ENCODE assay signal across 8 cellular contexts in genomic region chr19:55657004-55657747, GRCh38. TPM values are rescaled to one million over a fixed set of nuclear protein-coding genes. Genes with fewer than 3 reads are reported as not detected.
A peak's percentile ranks its signal among the peaks of the same experiment; 100 is the strongest.
DNase-seq lines count a peak whose midpoint lies in the region; ATAC-seq, FAIRE-seq and TF ChIP-seq lines count a peak whose summit lies in the region.

No MANE protein-coding gene starts in this region.

- H4K8ac ChIP-seq in trophoblast cell (ENCODE audit: low read depth, low read length) = no peak overlapping the region

- H4K91ac ChIP-seq in trophoblast cell (ENCODE audit: low read depth, low read length) = no peak overlapping the region

- peak overlapping the region; percentile 72 to 85 for H3K4me3 ChIP-seq in Panc1 (ENCODE audit: low read depth in 2 of 2, low read length in 2 of 2)
- peak overlapping the region; percentile 66 for H3K4me3 ChIP-seq in endocrine pancreas (ENCODE audit: control insufficient read depth, insufficient read depth, low read length)
- no peak overlapping the region for H3K4me3 ChIP-seq in trophoblast cell (ENCODE audit: low read depth, low read length)

- no peak overlapping the region for H2BK5ac ChIP-seq in trophoblast cell (ENCODE audit: low read depth, low read length, poor library complexity)

- H3K4ac ChIP-seq in trophoblast cell (ENCODE audit: low read depth, low read length) = peak overlapping the region; percentile 99

- intact Hi-C loops in Panc1 (cut with micrococcal nuclease; ENCODE audit: unreplicated experiment) = no loop called here

- DNase-seq in GM12891 (ENCODE audit: insufficient read length, low spot score) (no peak), Panc1 (ENCODE audit: low read depth, low spot score) (no peak), trophoblast cell (no peak), GM13977 (ENCODE audit: low spot score) (no peak), OCI-M2 (lab: John Stamatoyannopoulos, UW; ENCODE audit: unreplicated experiment) (no peak)
- DNase-seq in activated CD8-positive, alpha-beta memory T cell treated with anti-CD3 and anti-CD28 coated beads for 24 hours = no peak

- H2BK12ac ChIP-seq in trophoblast cell (ENCODE audit: low read length) = no peak overlapping the region

- H2AK5ac ChIP-seq in trophoblast cell (ENCODE audit: low read length) = no peak overlapping the region

- no peak overlapping the region for H3K14ac ChIP-seq in trophoblast cell (ENCODE audit: low read length)

- H3K27me3 ChIP-seq in Panc1 (ENCODE audit: control insufficient read depth, insufficient read depth, low read length) = no peaks in the 10 kb centered on the region
- H3K27me3 ChIP-seq in endocrine pancreas (ENCODE audit: control insufficient read depth, insufficient read depth, low read length) = no peaks in the 10 kb centered on the region
- no peaks in the 10 kb centered on the region for H3K27me3 ChIP-seq in trophoblast cell (ENCODE audit: insufficient read depth, low read length)

- H3K4me1 ChIP-seq in Panc1 (ENCODE audit: control insufficient read depth, insufficient read depth, low read length) = peaks cover 36% of the 10 kb centered on the region
- peaks cover 17% of the 10 kb centered on the region for H3K4me1 ChIP-seq in endocrine pancreas (ENCODE audit: control insufficient read depth, insufficient read depth, low read length)
- peaks cover 3 to 10% of the 10 kb centered on the region in 2 experiments for H3K4me1 ChIP-seq in trophoblast cell (ENCODE audit: control insufficient read depth in 1 of 2, insufficient read depth in 2 of 2, low read length in 2 of 2)

- no CpG with 5 or more reads among the region's 18 CpGs for WGBS in trophoblast cell (ENCODE audit: extremely low coverage, insufficient coverage, insufficient read length)

- peak overlapping the region; percentile 2 for H2AFZ ChIP-seq in trophoblast cell (ENCODE audit: insufficient read depth, low read length, poor library complexity)

- no peak for TF ChIP-seq CTCF in Panc1 (IDR thresholded peaks at IDR 0.05)
- no peak for TF ChIP-seq CTCF in GM13977 (IDR thresholded peaks at IDR 0.05; ENCODE audit: extremely low read depth, insufficient read depth, missing control alignments)

- H3K9ac ChIP-seq in endocrine pancreas (ENCODE audit: control insufficient read depth, insufficient read depth, low read length) (peak overlapping the region; percentile 51), trophoblast cell (ENCODE audit: low read length) (no peak overlapping the region)

- no peak overlapping the region for H2BK120ac ChIP-seq in trophoblast cell (ENCODE audit: insufficient read depth, low read length, poor library complexity)

- TF ChIP-seq POLR2A in GM12891 (IDR thresholded peaks at IDR 0.05; ENCODE audit: low read depth, low read length) = peak; percentile 22; the same call in 1 of the 2 replicates

- H3K36me3 ChIP-seq in Panc1 (ENCODE audit: control insufficient read depth, insufficient read depth, low read length) (peaks cover 28% of the 10 kb centered on the region), endocrine pancreas (ENCODE audit: control insufficient read depth, insufficient read depth, low read length) (no peaks in the 10 kb centered on the region), trophoblast cell (ENCODE audit: control insufficient read depth in 1 of 2, insufficient read depth in 2 of 2, low read length in 2 of 2) (peaks cover 46 to 53% of the 10 kb centered on the region in 2 experiments)

- peaks cover 48% of the 10 kb centered on the region for H3K79me2 ChIP-seq in trophoblast cell (ENCODE audit: control insufficient read depth, insufficient read depth, low read length, poor library complexity)

- CTCF ChIA-PET in Panc1 (lab: Charles Lee) = interaction anchor here (0.6 to 1.1 kb wide), 4 partner anchors 10 to 15 kb away, joined by 4 to 10 read pairs (median 6); no protein-coding TSS in a partner anchor

- H3K23ac ChIP-seq in trophoblast cell (ENCODE audit: low read length) = no peak overlapping the region

- peak; percentile 47 for FAIRE-seq in GM12891 (lab: Jason Lieb, UNC)

- H3K27ac ChIP-seq in Panc1 (ENCODE audit: low read length) = peak overlapping the region; percentile 99
- no peak overlapping the region for H3K27ac ChIP-seq in trophoblast cell (ENCODE audit: low read depth, low read length)

- BruUV-seq in Panc1 (replicated peaks; lab: Mats Ljungman, UMichigan) = no TSS peak

- H3K4me2 ChIP-seq in trophoblast cell (ENCODE audit: low read length) = peak overlapping the region; percentile 91

- POLR2A ChIA-PET in Panc1 (lab: Charles Lee) = interaction anchor here (0.7 to 0.8 kb wide), 2 partner anchors 10 to 13 kb away, joined by 3 to 4 read pairs; no protein-coding TSS in a partner anchor

- no peak for ATAC-seq in Panc1
- ATAC-seq in HG02798 (IDR thresholded peaks at IDR 0.05; ENCODE audit: poor library complexity, unreplicated experiment) = no peak

- in situ Hi-C loops in Panc1 (cut with HindIII; ENCODE audit: low pct_unique_long_range_greater_than_20kb, low sequenced_read_pairs) (no loop called here), GM13977 (cut with MboI; ENCODE audit: low pct_unique_long_range_greater_than_20kb, low sequenced_read_pairs, unreplicated experiment) (no loop called here)

- H3K9me3 ChIP-seq in Panc1 (ENCODE audit: control insufficient read depth, insufficient read depth, low read depth, low read length) = no peaks in the 10 kb centered on the region
- H3K9me3 ChIP-seq in endocrine pancreas (ENCODE audit: control insufficient read depth, low read length) = no peaks in the 10 kb centered on the region
- H3K9me3 ChIP-seq in trophoblast cell (ENCODE audit: insufficient read depth, low read depth, low read length) = peaks cover 1% of the 10 kb centered on the region

- H3K18ac ChIP-seq in trophoblast cell (ENCODE audit: low read length) = no peak overlapping the region

- peaks cover 15% of the 10 kb centered on the region for H3K79me1 ChIP-seq in trophoblast cell (ENCODE audit: low read length)

- H4K12ac ChIP-seq in trophoblast cell (ENCODE audit: low read depth, low read length) = no peak overlapping the region

TF ChIP-seq in GM12891, 5 proteins besides CTCF, POLR2A, EP300 and RAD21:
- TF ChIP-seq SPI1 (IDR thresholded peaks at IDR 0.05; ENCODE audit: low read depth, low read length) = no peak
- TF ChIP-seq POLR2AphosphoS5 (IDR thresholded peaks at IDR 0.05; ENCODE audit: low read depth, low read length) = 0 out of 2 replicates have a peak, but pooled peaks have one; percentile 45
- no peak for TF ChIP-seq PAX5 (IDR thresholded peaks at IDR 0.05; ENCODE audit: insufficient read depth, low read length, severe bottlenecking)
- no peak for TF ChIP-seq POU2F2 (IDR thresholded peaks at IDR 0.05; ENCODE audit: low read depth, low read length)
- no peak for TF ChIP-seq TAF1 (IDR thresholded peaks at IDR 0.05; ENCODE audit: low read depth, low read length)

RNA-seq across cellular contexts. Expression of gene U2AF2, which starts 2.3 kb away (rescaled TPM):
- 150 TPM for polyA plus RNA-seq in GM12891 (2012; ENCODE audit: low read depth, missing spikeins)
- total RNA-seq in Panc1 (2021; ENCODE audit: unreplicated experiment) = 545 TPM
- polyA plus RNA-seq in Panc1 (2012; ENCODE audit: insufficient read length) = 761 TPM
- 128 and 132 TPM in 2 replicates for polyA plus RNA-seq in trophoblast cell (2013)

RNA-seq across cellular contexts. Expression of gene CCDC106, which starts 9.2 kb away (rescaled TPM):
- 29.7 TPM for polyA plus RNA-seq in GM12891 (2012; ENCODE audit: low read depth, missing spikeins)
- 47.8 TPM for total RNA-seq in Panc1 (2021; ENCODE audit: unreplicated experiment)
- polyA plus RNA-seq in Panc1 (2012; ENCODE audit: insufficient read length) = 101 TPM
- polyA plus RNA-seq in trophoblast cell (2013) = 14.4 and 14.6 TPM in 2 replicates

RNA-seq across cellular contexts. Expression of gene ZNF581, which starts 13.7 kb away (rescaled TPM):
- 47.3 TPM for polyA plus RNA-seq in GM12891 (2012; ENCODE audit: low read depth, missing spikeins)
- total RNA-seq in Panc1 (2021; ENCODE audit: unreplicated experiment) = 39.0 TPM
- 42.2 TPM for polyA plus RNA-seq in Panc1 (2012; ENCODE audit: insufficient read length)
- polyA plus RNA-seq in trophoblast cell (2013) = 27.4 and 27.9 TPM in 2 replicates

RNA-seq across cellular contexts. Expression of gene ZNF580, which starts 16.4 kb away (rescaled TPM):
- polyA plus RNA-seq in GM12891 (2012; ENCODE audit: low read depth, missing spikeins) = 23.7 TPM
- total RNA-seq in Panc1 (2021; ENCODE audit: unreplicated experiment) = 58.0 TPM
- polyA plus RNA-seq in Panc1 (2012; ENCODE audit: insufficient read length) = 91.5 TPM
- 24.2 and 24.6 TPM in 2 replicates for polyA plus RNA-seq in trophoblast cell (2013)

RNA-seq across cellular contexts. Expression of gene EPN1, which starts 17.9 kb away (rescaled TPM):
- polyA plus RNA-seq in GM12891 (2012; ENCODE audit: low read depth, missing spikeins) = 23.4 TPM
- total RNA-seq in Panc1 (2021; ENCODE audit: unreplicated experiment) = 361 TPM
- polyA plus RNA-seq in Panc1 (2012; ENCODE audit: insufficient read length) = 697 TPM
- 99.8 and 104 TPM in 2 replicates for polyA plus RNA-seq in trophoblast cell (2013)
